ENCODE assay signal across 8 cellular contexts in the genomic region with DNA sequence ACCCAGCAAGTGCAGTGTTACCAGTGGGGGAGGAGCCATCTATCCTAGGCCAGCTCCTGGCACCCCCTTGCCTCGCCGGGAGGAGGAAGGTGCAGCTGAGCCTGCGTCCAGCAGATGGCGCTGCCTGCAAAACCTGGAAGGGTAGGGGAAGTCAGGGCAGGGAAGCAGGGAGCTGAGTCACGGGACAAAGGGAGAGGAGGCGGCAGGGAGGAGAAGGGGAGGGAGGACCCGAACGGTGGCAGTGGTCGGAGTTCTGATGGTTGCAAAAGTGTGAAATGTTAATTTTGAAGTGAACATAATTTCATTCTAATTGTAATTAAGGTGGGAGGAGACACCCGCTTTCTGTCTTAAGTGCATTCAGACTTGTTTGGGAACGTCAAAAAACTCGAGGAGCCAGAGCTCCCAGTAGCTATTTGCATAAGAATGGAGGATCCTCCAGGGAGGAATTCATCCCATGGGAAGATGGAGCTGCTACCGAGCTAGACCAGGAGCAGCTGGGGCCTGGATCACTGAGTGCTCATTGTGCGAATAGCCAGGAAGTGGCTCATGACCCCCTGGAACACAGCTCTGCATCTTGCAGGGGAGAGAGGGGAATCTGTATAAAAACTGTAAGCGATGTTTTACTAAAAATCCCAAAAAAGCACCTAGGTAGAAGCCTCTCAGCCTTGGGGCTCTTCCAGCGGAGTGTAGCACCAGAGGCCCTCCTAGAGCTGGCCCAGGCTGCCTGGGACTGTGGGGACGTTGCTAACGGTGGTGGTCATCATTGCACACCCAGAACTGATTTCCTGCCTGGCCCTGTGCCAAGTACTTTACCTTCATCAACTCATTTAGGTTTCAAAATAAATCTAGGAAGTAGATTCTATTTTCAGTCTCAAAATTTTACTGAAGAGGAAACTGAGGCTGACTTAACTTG. TPM values are rescaled to one million over a fixed set of nuclear protein-coding genes. Genes with fewer than 3 reads are reported as not detected.
DNase-seq lines count a peak whose midpoint lies in the region; ATAC-seq and TF ChIP-seq lines count a peak whose summit lies in the region.

No MANE protein-coding gene starts in this region.

- H3K27me3 Mint-ChIP-seq in activated T-helper 2 cell treated with anti-CD3 and anti-CD28 coated beads, Interferon-gamma antibody, Interleukin-2, Interleukin-4, amounts not matched to agents 10 μg/mL and 5 μg/mL and 100 μg/mL, durations not matched to agents 14 hours and 24 hours and 36 hours (ENCODE audit: low read depth): peaks cover 13% of the 10 kb centered on the region
- H3K27me3 Mint-ChIP-seq in natural killer cell treated with Interleukin-12 subunit alpha and Interleukin-12 subunit beta and Interleukin-15 and Interleukin-18, amount 100 ng/mL, for 72 hours: peaks cover 0 to 3% of the 10 kb centered on the region in 2 donors
- H3K27me3 Mint-ChIP-seq in stimulated activated naive B cell treated with anti-CD40 and anti-IgM and Interleukin-4, amounts not matched to agents 10 μg/mL and 1 μg/mL and 100 μg/mL, for 72 hours: peaks cover 7% of the 10 kb centered on the region in 2 donors

- intact Hi-C loops in activated T-helper 2 cell treated with anti-CD3 and anti-CD28 coated beads, Interferon-gamma antibody, Interleukin-2, Interleukin-4, amounts not matched to agents 10 μg/mL and 5 μg/mL and 100 μg/mL, durations not matched to agents 14 hours and 24 hours and 36 hours (cut with micrococcal nuclease): no loop called here

- CTCF ChIA-PET in RWPE1 (lab: Yijun Ruan, JAX): interaction anchor here (0.5 to 2.3 kb wide), 17 partner anchors 11 to 911 kb away, joined by 3 to 11 read pairs (median 4); no protein-coding TSS in a partner anchor

- H3K9me3 Mint-ChIP-seq in activated T-helper 2 cell treated with anti-CD3 and anti-CD28 coated beads, Interferon-gamma antibody, Interleukin-2, Interleukin-4, amounts not matched to agents 10 μg/mL and 5 μg/mL and 100 μg/mL, durations not matched to agents 14 hours and 24 hours and 36 hours: no peaks in the 10 kb centered on the region
- H3K9me3 Mint-ChIP-seq in natural killer cell treated with Interleukin-12 subunit alpha and Interleukin-12 subunit beta and Interleukin-15 and Interleukin-18, amount 100 ng/mL, for 72 hours: no peaks in the 10 kb centered on the region
- no peaks in the 10 kb centered on the region for H3K9me3 Mint-ChIP-seq in stimulated activated naive B cell treated with anti-CD40 and anti-IgM and Interleukin-4, amounts not matched to agents 10 μg/mL and 1 μg/mL and 100 μg/mL, for 72 hours

- peak; percentile 99 for ATAC-seq in GM21737 (IDR thresholded peaks at IDR 0.05; ENCODE audit: unreplicated experiment)
- ATAC-seq in natural killer cell treated with Interleukin-12 subunit alpha and Interleukin-12 subunit beta and Interleukin-15 and Interleukin-18, amount 100 ng/mL, for 72 hours: peak; percentile 87 to 91
- peak; percentile 99 for ATAC-seq in stimulated activated naive B cell treated with anti-CD40 and anti-IgM and Interleukin-4, amounts not matched to agents 10 μg/mL and 1 μg/mL and 100 μg/mL, for 72 hours (replicated peaks)

- no peak overlapping the region for H3K4me3 Mint-ChIP-seq in activated T-helper 2 cell treated with anti-CD3 and anti-CD28 coated beads, Interferon-gamma antibody, Interleukin-2, Interleukin-4, amounts not matched to agents 10 μg/mL and 5 μg/mL and 100 μg/mL, durations not matched to agents 14 hours and 24 hours and 36 hours (ENCODE audit: low read depth)
- H3K4me3 Mint-ChIP-seq in natural killer cell treated with Interleukin-12 subunit alpha and Interleukin-12 subunit beta and Interleukin-15 and Interleukin-18, amount 100 ng/mL, for 72 hours: no peak overlapping the region
- peak overlapping the region; percentile 66 to 74 for H3K4me3 Mint-ChIP-seq in stimulated activated naive B cell treated with anti-CD40 and anti-IgM and Interleukin-4, amounts not matched to agents 10 μg/mL and 1 μg/mL and 100 μg/mL, for 72 hours

- DNase-seq in DMS53 treated with DMSO at 0.1 percent for 48 hours (lab: John Stamatoyannopoulos, UW; ENCODE audit: unreplicated experiment): peak; percentile 98
- peak; percentile 66 to 70 for DNase-seq in Kasumi-1 (lab: John Stamatoyannopoulos, UW)
- peak; percentile 94 for DNase-seq in RWPE1 (ENCODE audit: low spot score)
- peak; percentile 67 for DNase-seq in activated T-helper 2 cell treated with anti-CD3 and anti-CD28 coated beads, Interferon-gamma antibody, Interleukin-2, Interleukin-4, amounts not matched to agents 10 μg/mL and 5 μg/mL and 100 μg/mL, durations not matched to agents 14 hours and 24 hours and 36 hours (ENCODE audit: low spot score)
- peak; percentile 94 for DNase-seq in fibroblast of peridontal ligament (ENCODE audit: extremely low read depth)
- peak; percentile 78 for DNase-seq in natural killer cell treated with Interleukin-12 subunit alpha and Interleukin-12 subunit beta and Interleukin-15 and Interleukin-18, amount 100 ng/mL, for 72 hours (ENCODE audit: low spot score)
- peak; percentile 79 for DNase-seq in stimulated activated naive B cell treated with anti-CD40 and anti-IgM and Interleukin-4, amounts not matched to agents 10 μg/mL and 1 μg/mL and 100 μg/mL, for 72 hours

- POLR2A ChIA-PET in RWPE1 (lab: Yijun Ruan, JAX; ENCODE audit: low non-redundant PET): no interaction called here

- H3K36me3 Mint-ChIP-seq in activated T-helper 2 cell treated with anti-CD3 and anti-CD28 coated beads, Interferon-gamma antibody, Interleukin-2, Interleukin-4, amounts not matched to agents 10 μg/mL and 5 μg/mL and 100 μg/mL, durations not matched to agents 14 hours and 24 hours and 36 hours (ENCODE audit: low read depth): no peaks in the 10 kb centered on the region
- H3K36me3 Mint-ChIP-seq in natural killer cell treated with Interleukin-12 subunit alpha and Interleukin-12 subunit beta and Interleukin-15 and Interleukin-18, amount 100 ng/mL, for 72 hours: no peaks in the 10 kb centered on the region
- no peaks in the 10 kb centered on the region for H3K36me3 Mint-ChIP-seq in stimulated activated naive B cell treated with anti-CD40 and anti-IgM and Interleukin-4, amounts not matched to agents 10 μg/mL and 1 μg/mL and 100 μg/mL, for 72 hours

- no peak overlapping the region for H3K27ac ChIP-seq in RWPE1

- no peak overlapping the region for H3K27ac Mint-ChIP-seq in activated T-helper 2 cell treated with anti-CD3 and anti-CD28 coated beads, Interferon-gamma antibody, Interleukin-2, Interleukin-4, amounts not matched to agents 10 μg/mL and 5 μg/mL and 100 μg/mL, durations not matched to agents 14 hours and 24 hours and 36 hours
- H3K27ac Mint-ChIP-seq in natural killer cell treated with Interleukin-12 subunit alpha and Interleukin-12 subunit beta and Interleukin-15 and Interleukin-18, amount 100 ng/mL, for 72 hours: no peak overlapping the region
- H3K27ac Mint-ChIP-seq in stimulated activated naive B cell treated with anti-CD40 and anti-IgM and Interleukin-4, amounts not matched to agents 10 μg/mL and 1 μg/mL and 100 μg/mL, for 72 hours: no peak overlapping the region

- H3K4me1 Mint-ChIP-seq in activated T-helper 2 cell treated with anti-CD3 and anti-CD28 coated beads, Interferon-gamma antibody, Interleukin-2, Interleukin-4, amounts not matched to agents 10 μg/mL and 5 μg/mL and 100 μg/mL, durations not matched to agents 14 hours and 24 hours and 36 hours (ENCODE audit: low read depth): peaks cover 4% of the 10 kb centered on the region
- peaks cover 4 to 6% of the 10 kb centered on the region in 2 donors for H3K4me1 Mint-ChIP-seq in natural killer cell treated with Interleukin-12 subunit alpha and Interleukin-12 subunit beta and Interleukin-15 and Interleukin-18, amount 100 ng/mL, for 72 hours (ENCODE audit: low read depth in 2 of 2)
- H3K4me1 Mint-ChIP-seq in stimulated activated naive B cell treated with anti-CD40 and anti-IgM and Interleukin-4, amounts not matched to agents 10 μg/mL and 1 μg/mL and 100 μg/mL, for 72 hours: peaks cover 2 to 7% of the 10 kb centered on the region in 2 donors

- peak; percentile 86 for TF ChIP-seq CTCF in RWPE1 (conservative IDR thresholded peaks at IDR 0.05; ENCODE audit: low read depth)

RNA-seq across cellular contexts. Expression of a gene that starts 59.5 kb away (rescaled TPM):
- total RNA-seq in activated T-helper 2 cell treated with anti-CD3 and anti-CD28 coated beads, Interferon-gamma antibody, Interleukin-2, Interleukin-4, amounts not matched to agents 10 μg/mL and 5 μg/mL and 100 μg/mL, durations not matched to agents 14 hours and 24 hours and 36 hours: 9.5 and 10.2 TPM in 2 replicates
- 1 to 10 TPM; 1.4 to 4.2 TPM for total RNA-seq in natural killer cell treated with Interleukin-12 subunit alpha and Interleukin-12 subunit beta and Interleukin-15 and Interleukin-18, amount 100 ng/mL, for 72 hours

Comparison
In these comparisons a context has a peak if more than half of its experiments do, and no peak if none do; other contexts are left out.
1. H3K4me3 Mint-ChIP-seq: peak in stimulated activated naive B cell treated with anti-CD40 and anti-IgM and Interleukin-4, amounts not matched to agents 10 μg/mL and 1 μg/mL and 100 μg/mL, for 72 hours (2 of 2); none in activated T-helper 2 cell treated with anti-CD3 and anti-CD28 coated beads, Interferon-gamma antibody, Interleukin-2, Interleukin-4, amounts not matched to agents 10 μg/mL and 5 μg/mL and 100 μg/mL, durations not matched to agents 14 hours and 24 hours and 36 hours (single experiment) and natural killer cell treated with Interleukin-12 subunit alpha and Interleukin-12 subunit beta and Interleukin-15 and Interleukin-18, amount 100 ng/mL, for 72 hours (single experiment).
2. Peak in every context shown above with its lines, with median percentiles within 50 percentile points of each other: DNase-seq and ATAC-seq.